9 cellular contexts compared by ENCODE assay signal in genomic region chr14:94598816-94599655, GRCh38. TPM values are rescaled to one million over a fixed set of nuclear protein-coding genes. Genes with fewer than 3 reads are reported as not detected.
A peak's percentile ranks its signal among the peaks of the same experiment; 100 is the strongest.
DNase-seq lines count a peak whose midpoint lies in the region; ATAC-seq and TF ChIP-seq lines count a peak whose summit lies in the region.
"Had no signal": no experiment of that assay in that cellular context is flagged by ENCODE, and none has a peak within 500 bp of the region (broad histone marks: within the 10 kb centered on the region; RNA-seq: fewer than 3 reads in every experiment).

No MANE protein-coding gene starts in this region.

- H3K9me3 ChIP-seq in lower lobe of right lung (no peaks in the 10 kb centered on the region), uterus (no peaks in the 10 kb centered on the region)

- H3K4me1 ChIP-seq in lower lobe of right lung, result peaks cover 14% of the 10 kb centered on the region
- peaks cover 5 to 6% of the 10 kb centered on the region in 2 donors for H3K4me1 ChIP-seq in uterus

- CTCF ChIA-PET in GM10248 (lab: Yijun Ruan, JAX), result no interaction called here
- CTCF ChIA-PET in activated CD8-positive, alpha-beta T cell treated with anti-CD3 and anti-CD28 coated beads, Interleukin-2, amount 10 ng/mL, durations not matched to agents 7 days and 5 days (lab: Charles Lee), result no interaction called here

- no peaks in the 10 kb centered on the region for H3K27me3 Mint-ChIP-seq in activated CD8-positive, alpha-beta T cell treated with anti-CD3 and anti-CD28 coated beads, Interleukin-2, amount 10 ng/mL, durations not matched to agents 7 days and 5 days (ENCODE audit: low read depth)

- ATAC-seq in lower lobe of right lung, result peak; percentile 66 to 76
- no peak for ATAC-seq in activated CD8-positive, alpha-beta T cell treated with anti-CD3 and anti-CD28 coated beads, Interleukin-2, amount 10 ng/mL, durations not matched to agents 7 days and 5 days

- H3K27ac ChIP-seq in cingulate gyrus (ENCODE audit: low read depth, low read length), result peak overlapping the region; percentile 44
- H3K27ac ChIP-seq in lower lobe of right lung, result no peak overlapping the region
- peak overlapping the region; percentile 72 to 73 for H3K27ac ChIP-seq in uterus

- no peak overlapping the region for H3K27ac Mint-ChIP-seq in activated CD8-positive, alpha-beta T cell treated with anti-CD3 and anti-CD28 coated beads, Interleukin-2, amount 10 ng/mL, durations not matched to agents 7 days and 5 days
- H3K27ac Mint-ChIP-seq: activated B cell treated with CpG ODN at 0.5 μM for 24 hours had no signal

- H3K4me3 Mint-ChIP-seq in activated CD8-positive, alpha-beta T cell treated with anti-CD3 and anti-CD28 coated beads, Interleukin-2, amount 10 ng/mL, durations not matched to agents 7 days and 5 days, result no peak overlapping the region
- H3K4me3 Mint-ChIP-seq: activated B cell treated with CpG ODN at 0.5 μM for 24 hours had no signal

- H3K36me3 ChIP-seq in lower lobe of right lung (no peaks in the 10 kb centered on the region), uterus (no peaks in the 10 kb centered on the region)

- intact Hi-C loops in lower lobe of right lung (cut with DNase I), result no loop called here
- intact Hi-C loops in uterus (cut with DNase I; ENCODE audit: low total_unique reads), result no loop called here

- H3K9me3 Mint-ChIP-seq in activated CD8-positive, alpha-beta T cell treated with anti-CD3 and anti-CD28 coated beads, Interleukin-2, amount 10 ng/mL, durations not matched to agents 7 days and 5 days (ENCODE audit: insufficient read depth), result no peaks in the 10 kb centered on the region
- H3K9me3 Mint-ChIP-seq: activated B cell treated with CpG ODN at 0.5 μM for 24 hours had no signal

- H3K4me3 ChIP-seq in lower lobe of right lung (no peak overlapping the region), uterus (no peak overlapping the region)

- TF ChIP-seq POLR2A in uterus (IDR thresholded peaks at IDR 0.05), result no peak

- TF ChIP-seq CTCF in lower lobe of right lung (IDR thresholded peaks at IDR 0.05), result no peak
- TF ChIP-seq CTCF in uterus (IDR thresholded peaks at IDR 0.05), result peak in 1 of 4 experiments; percentile 22
- no peak for TF ChIP-seq CTCF in GM10248 (IDR thresholded peaks at IDR 0.05; ENCODE audit: control extremely low read depth, extremely low read depth, low read depth, missing control alignments)

- no peaks in the 10 kb centered on the region for H3K36me3 Mint-ChIP-seq in activated CD8-positive, alpha-beta T cell treated with anti-CD3 and anti-CD28 coated beads, Interleukin-2, amount 10 ng/mL, durations not matched to agents 7 days and 5 days (ENCODE audit: low read depth)

- no peaks in the 10 kb centered on the region for H3K4me1 Mint-ChIP-seq in activated CD8-positive, alpha-beta T cell treated with anti-CD3 and anti-CD28 coated beads, Interleukin-2, amount 10 ng/mL, durations not matched to agents 7 days and 5 days (ENCODE audit: low read depth)
- H3K4me1 Mint-ChIP-seq: activated B cell treated with CpG ODN at 0.5 μM for 24 hours had no signal

- POLR2A ChIA-PET in GM10248 (lab: Yijun Ruan, JAX), result no interaction called here
- POLR2A ChIA-PET in activated CD8-positive, alpha-beta T cell treated with anti-CD3 and anti-CD28 coated beads, Interleukin-2, amount 10 ng/mL, durations not matched to agents 7 days and 5 days (lab: Charles Lee), result no interaction called here

- DNase-seq in NCI-H2171 treated with DMSO at 0.1 percent for 48 hours (lab: John Stamatoyannopoulos, UW) (peak; percentile 12), NCI-H2171 (lab: John Stamatoyannopoulos, UW) (no peak), lower lobe of right lung (no peak), uterus (peak; percentile 67 to 81), GM10248 (ENCODE audit: extremely low spot score) (no peak)
- DNase-seq in effector CD8-positive, alpha-beta T cell (lab: John Stamatoyannopoulos, UW), result no peak
- DNase-seq in activated CD8-positive, alpha-beta T cell treated with anti-CD3 and anti-CD28 coated beads, Interleukin-2, amount 10 ng/mL, durations not matched to agents 7 days and 5 days, result no peak
- DNase-seq: activated B cell treated with CpG ODN at 0.5 μM for 24 hours had no signal

- H3K27me3 ChIP-seq in lower lobe of right lung (ENCODE audit: low read depth) (no peaks in the 10 kb centered on the region), uterus (no peaks in the 10 kb centered on the region)

RNA-seq across cellular contexts. Expression of gene SERPINA3, which starts 13.2 kb away (rescaled TPM):
- total RNA-seq in lower lobe of right lung, result 74.6 TPM
- total RNA-seq in uterus, result 100 to 1,000 TPM in 1 of 4 donors, 10 to 100 TPM in 1, 1 to 10 TPM in 2; 1.7 to 109 (median 17.6) TPM
- not detected for total RNA-seq in activated CD8-positive, alpha-beta T cell treated with anti-CD3 and anti-CD28 coated beads, Interleukin-2, amount 10 ng/mL, durations not matched to agents 7 days and 5 days
- total RNA-seq: activated B cell treated with CpG ODN at 0.5 μM for 24 hours had no signal

RNA-seq across cellular contexts. Expression of gene SERPINA5, which starts 17.8 kb away (rescaled TPM):
- total RNA-seq in lower lobe of right lung (0.56 TPM), uterus (10 to 100 TPM in 1 of 4 donors, 1 to 10 TPM in 2, under 1 TPM in 1; under 0.01 to 19.6 (median 3.2) TPM)
- total RNA-seq in activated CD8-positive, alpha-beta T cell treated with anti-CD3 and anti-CD28 coated beads, Interleukin-2, amount 10 ng/mL, durations not matched to agents 7 days and 5 days, result not detected
- total RNA-seq: activated B cell treated with CpG ODN at 0.5 μM for 24 hours had no signal

RNA-seq across cellular contexts. Expression of gene SERPINA4, which starts 37.8 kb away (rescaled TPM):
- total RNA-seq in lower lobe of right lung, result not detected
- total RNA-seq in uterus, result under 1 TPM in 1 of 4 donors, not detected in 3; 0.28 TPM
- not detected for total RNA-seq in activated CD8-positive, alpha-beta T cell treated with anti-CD3 and anti-CD28 coated beads, Interleukin-2, amount 10 ng/mL, durations not matched to agents 7 days and 5 days
- total RNA-seq: activated B cell treated with CpG ODN at 0.5 μM for 24 hours had no signal

Comparison
In these comparisons a context has a peak if more than half of its experiments do, and no peak if none do; other contexts are left out.
1. DNase-seq: peak in NCI-H2171 treated with DMSO at 0.1 percent for 48 hours (single experiment) and uterus (2 of 2); none in NCI-H2171 (single experiment), lower lobe of right lung (single experiment), GM10248 (single experiment), effector CD8-positive, alpha-beta T cell (single experiment) and activated CD8-positive, alpha-beta T cell treated with anti-CD3 and anti-CD28 coated beads, Interleukin-2, amount 10 ng/mL, durations not matched to agents 7 days and 5 days (single experiment).